16 cellular contexts compared by ENCODE assay signal in genomic region chr2:139177041-139177440, GRCh38.
DNase-seq lines count a peak whose midpoint lies in the region; ATAC-seq and TF ChIP-seq lines count a peak whose summit lies in the region.
"Had no signal": no experiment of that assay in that cellular context is flagged by ENCODE, and none has a peak within 500 bp of the region (broad histone marks: within the 10 kb centered on the region; RNA-seq: fewer than 3 reads in every experiment).

No MANE protein-coding gene starts in this region.

- in situ Hi-C loops in transverse colon (cut with MboI; ENCODE audit: low pct_ligation_motif_present in 1 of 4, low pct_unique_long_range_greater_than_20kb in 1 of 4, low sequenced_read_pairs in 3 of 4): no loop called here

- no peaks in the 10 kb centered on the region for H3K36me3 ChIP-seq in transverse colon

- DNase-seq in NCI-H1105 treated with DMSO at 0.1 percent for 48 hours (lab: John Stamatoyannopoulos, UW): peak; percentile 32
- no peak for DNase-seq in NCI-H1105 (lab: John Stamatoyannopoulos, UW)
- peak; percentile 73 for DNase-seq in NCI-H226
- DNase-seq in foreskin keratinocyte: peak; percentile 4 to 35
- no peak for DNase-seq in transverse colon
- no peak for DNase-seq in stimulated activated CD8-positive, alpha-beta memory T cell treated with anti-CD3 and anti-CD28 coated beads, Interleukin-4, amount 100 ng/mL, for 48 hours
- DNase-seq in germinal center (ENCODE audit: low spot score): no peak
- DNase-seq: C1 segment of cervical spinal cord, EL, GOT3, NCI-H1436, NCI-H446, NCI-H82, Right ventricle myocardium superior had no signal

- no peaks in the 10 kb centered on the region for H3K27me3 ChIP-seq in foreskin keratinocyte
- no peaks in the 10 kb centered on the region for H3K27me3 ChIP-seq in transverse colon

- H3K9me3 ChIP-seq in transverse colon: no peaks in the 10 kb centered on the region

- TF ChIP-seq CTCF in foreskin keratinocyte (conservative IDR thresholded peaks at IDR 0.05) (no peak), transverse colon (IDR thresholded peaks at IDR 0.05) (no peak)

- 48 to 76% methylated on average over 2 to 3 of the region's 3 CpGs for WGBS in transverse colon (ENCODE audit: low coverage in 1 of 2), 2 donors

- peak; percentile 48 for ATAC-seq in foreskin keratinocyte
- ATAC-seq in HG03457 (IDR thresholded peaks at IDR 0.05; ENCODE audit: unreplicated experiment): no peak

- no peaks in the 10 kb centered on the region for H3K4me1 ChIP-seq in foreskin keratinocyte
- no peaks in the 10 kb centered on the region for H3K4me1 ChIP-seq in transverse colon

- TF ChIP-seq EP300 in transverse colon (IDR thresholded peaks at IDR 0.05; ENCODE audit: low read depth): no peak

- H3K27ac ChIP-seq in foreskin keratinocyte (no peak overlapping the region), transverse colon (no peak overlapping the region)
- H3K27ac ChIP-seq: SK-N-MC had no signal

- no peak overlapping the region for H3K4me3 ChIP-seq in transverse colon
- H3K4me3 ChIP-seq: SK-N-MC had no signal

- no peak for TF ChIP-seq POLR2A in transverse colon (IDR thresholded peaks at IDR 0.05)

- intact Hi-C loops in transverse colon (cut with DNase I; ENCODE audit: low total_unique reads): no loop called here

Comparison
In these comparisons a context has a peak if more than half of its experiments do, and no peak if none do; other contexts are left out.
1. DNase-seq: peak in NCI-H1105 treated with DMSO at 0.1 percent for 48 hours (single experiment), NCI-H226 (single experiment) and foreskin keratinocyte (2 of 2); none in NCI-H1105 (single experiment), transverse colon (single experiment), stimulated activated CD8-positive, alpha-beta memory T cell treated with anti-CD3 and anti-CD28 coated beads, Interleukin-4, amount 100 ng/mL, for 48 hours (single experiment) and germinal center (single experiment).